18 cellular contexts compared by ENCODE assay signal in the genomic region with DNA sequence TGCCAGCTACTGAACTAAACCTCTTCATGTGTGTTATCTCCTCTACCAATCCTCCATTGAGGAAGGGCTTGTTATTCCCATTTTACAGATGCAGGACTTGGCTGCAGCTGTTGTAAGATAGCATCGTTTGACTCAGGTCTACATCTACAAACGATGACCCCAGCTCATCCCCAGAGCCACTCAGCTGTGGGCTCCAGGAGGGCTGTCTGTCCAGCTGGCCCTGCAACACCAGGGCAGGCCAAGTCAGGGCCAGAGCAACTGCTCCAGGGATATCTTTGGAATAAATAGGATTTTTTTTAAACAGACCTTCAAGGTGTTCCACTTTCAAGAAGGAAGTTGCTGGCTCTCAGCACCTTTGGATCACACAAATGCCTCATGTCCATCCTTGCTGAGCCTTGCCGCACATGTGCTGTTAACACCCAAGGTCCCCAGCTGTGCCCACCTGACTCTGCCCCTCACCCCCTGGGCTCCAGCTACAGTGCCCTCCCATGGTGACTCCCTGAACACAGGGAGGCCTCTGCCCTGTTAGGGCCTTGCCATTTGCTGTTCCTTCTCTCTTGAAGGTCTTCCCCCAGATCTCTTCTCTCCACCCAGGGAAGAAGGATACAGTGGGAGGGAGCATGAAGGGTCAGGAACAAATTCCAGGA. TPM values are rescaled to one million over a fixed set of nuclear protein-coding genes. Genes with fewer than 3 reads are reported as not detected.
"Had no signal": no experiment of that assay in that cellular context is flagged by ENCODE, and none has a peak within 500 bp of the region (broad histone marks: within the 10 kb centered on the region; RNA-seq: fewer than 3 reads in every experiment).

No MANE protein-coding gene starts in this region.

- H3K9me3 Mint-ChIP-seq: activated naive CD4-positive, alpha-beta T cell treated with anti-CD3 and anti-CD28 coated beads, Interleukin-2, amount 50 U/mL, for 72 hours; activated T-cell treated with anti-CD3 and anti-CD28 coated beads, Interleukin-2, amount 50 U/mL, for 24 hours had no signal

- H3K4me3 ChIP-seq: cardiac muscle cell, esophagus squamous epithelium, ovary, SK-N-MC, tibial nerve, vagina had no signal

- H3K4me3 Mint-ChIP-seq: activated T-cell treated with anti-CD3 and anti-CD28 coated beads, Interleukin-2, amount 50 U/mL, for 24 hours had no signal

- H3K27me3 ChIP-seq: cardiac muscle cell, esophagus squamous epithelium, ovary, tibial nerve, vagina had no signal

- H3K27me3 Mint-ChIP-seq: activated T-cell treated with anti-CD3 and anti-CD28 coated beads, Interleukin-2, amount 50 U/mL, for 24 hours had no signal

- H3K9me3 ChIP-seq: esophagus squamous epithelium, ovary, tibial nerve, vagina had no signal

- H3K36me3 Mint-ChIP-seq: activated naive CD4-positive, alpha-beta T cell treated with anti-CD3 and anti-CD28 coated beads, Interleukin-2, amount 50 U/mL, for 72 hours had no signal

- H3K27ac Mint-ChIP-seq: activated naive CD4-positive, alpha-beta T cell treated with anti-CD3 and anti-CD28 coated beads, Interleukin-2, amount 50 U/mL, for 72 hours; activated T-cell treated with anti-CD3 and anti-CD28 coated beads, Interleukin-2, amount 50 U/mL, for 24 hours had no signal

- H3K36me3 ChIP-seq: cardiac muscle cell, esophagus squamous epithelium, ovary, tibial nerve, vagina had no signal

- H3K27ac ChIP-seq: cardiac muscle cell, esophagus squamous epithelium, ovary, SK-N-MC, tibial nerve, vagina had no signal

- DNase-seq: activated gamma-delta T cell; esophagus squamous epithelium; hypothalamus; kidney glomerular epithelial cell; stimulated activated CD4-positive, alpha-beta T cell treated with anti-CD3 and anti-CD28 coated beads, Interleukin-2, amount 100 ng/mL, for 48 hours; stimulated activated naive CD4-positive, alpha-beta T cell; substantia nigra; T1000 had no signal

- H3K4me1 ChIP-seq: esophagus squamous epithelium, tibial nerve, vagina had no signal

RNA-seq across cellular contexts. Expression of a gene that starts 31.0 kb away (rescaled TPM):
- total RNA-seq: glomerular endothelial cell, myocyte had no signal
- polyA plus RNA-seq: neural cell had no signal
